9 cellular contexts compared by ENCODE assay signal in genomic region chr12:29148065-29148957, GRCh38. TPM values are rescaled to one million over a fixed set of nuclear protein-coding genes. Genes with fewer than 3 reads are reported as not detected.
A peak's percentile ranks its signal among the peaks of the same experiment; 100 is the strongest.
DNase-seq lines count a peak whose midpoint lies in the region; ATAC-seq lines count a peak whose summit lies in the region.
"Had no signal": no experiment of that assay in that cellular context is flagged by ENCODE, and none has a peak within 500 bp of the region (broad histone marks: within the 10 kb centered on the region; RNA-seq: fewer than 3 reads in every experiment).

No MANE protein-coding gene starts in this region.

- no peak overlapping the region for H3K27ac Mint-ChIP-seq in stimulated activated memory B cell treated with anti-CD40 and anti-IgM and Interleukin-4, amounts not matched to agents 10 μg/mL and 1 μg/mL and 100 μg/mL, for 72 hours

- H3K4me3 Mint-ChIP-seq in stimulated activated memory B cell treated with anti-CD40 and anti-IgM and Interleukin-4, amounts not matched to agents 10 μg/mL and 1 μg/mL and 100 μg/mL, for 72 hours, result peak overlapping the region; percentile 84

- peak overlapping the region; percentile 87 to 98 (median 94) for H3K4me2 ChIP-seq in BLaER1 treated with 17β-estradiol and CSF1 and Interleukin-3, amounts not matched to agents 10 nM and 100 nM

- DNase-seq in NCI-H2227 (lab: John Stamatoyannopoulos, UW; ENCODE audit: unreplicated experiment), result peak; percentile 22
- DNase-seq in caudate nucleus (lab: John Stamatoyannopoulos, UW), result peak in 20 of 61 donors; percentile 9 to 71 (median 44)
- peak; percentile 35 for DNase-seq in kidney glomerular epithelial cell (lab: John Stamatoyannopoulos, UW)
- DNase-seq in occipital lobe (lab: John Stamatoyannopoulos, UW), result no peak
- DNase-seq in ecto neural progenitor cell (ENCODE audit: low spot score), result no peak

- H3K4me1 Mint-ChIP-seq in stimulated activated memory B cell treated with anti-CD40 and anti-IgM and Interleukin-4, amounts not matched to agents 10 μg/mL and 1 μg/mL and 100 μg/mL, for 72 hours, result peaks cover 16% of the 10 kb centered on the region

- H3K36me3 ChIP-seq in BLaER1 treated with 17β-estradiol and CSF1 and Interleukin-3, amounts not matched to agents 10 nM and 100 nM, result no peaks in the 10 kb centered on the region

- no peaks in the 10 kb centered on the region for H3K36me3 Mint-ChIP-seq in stimulated activated memory B cell treated with anti-CD40 and anti-IgM and Interleukin-4, amounts not matched to agents 10 μg/mL and 1 μg/mL and 100 μg/mL, for 72 hours

- peaks cover 0 to 92% (median 0%) of the 10 kb centered on the region in 11 experiments; a peak in 6 of 22 replicates for H3K27me3 ChIP-seq in BLaER1 treated with 17β-estradiol and CSF1 and Interleukin-3, amounts not matched to agents 10 nM and 100 nM

- peaks cover 32 to 49% (median 46%) of the 10 kb centered on the region in 10 experiments for H3K4me1 ChIP-seq in BLaER1 treated with 17β-estradiol and CSF1 and Interleukin-3, amounts not matched to agents 10 nM and 100 nM

- peak; percentile 9 for ATAC-seq in GM18909 (IDR thresholded peaks at IDR 0.05; ENCODE audit: poor library complexity, unreplicated experiment)
- peak; percentile 21 for ATAC-seq in stimulated activated memory B cell treated with anti-CD40 and anti-IgM and Interleukin-4, amounts not matched to agents 10 μg/mL and 1 μg/mL and 100 μg/mL, for 72 hours

- H3K27me3 Mint-ChIP-seq in stimulated activated memory B cell treated with anti-CD40 and anti-IgM and Interleukin-4, amounts not matched to agents 10 μg/mL and 1 μg/mL and 100 μg/mL, for 72 hours, result peaks cover 43% of the 10 kb centered on the region

- peaks cover 2% of the 10 kb centered on the region for H3K9me3 Mint-ChIP-seq in stimulated activated memory B cell treated with anti-CD40 and anti-IgM and Interleukin-4, amounts not matched to agents 10 μg/mL and 1 μg/mL and 100 μg/mL, for 72 hours

- peak overlapping the region in 10 of 11 experiments; percentile 66 to 95 (median 90); a peak in 20 of 22 replicates for H3K27ac ChIP-seq in BLaER1 treated with 17β-estradiol and CSF1 and Interleukin-3, amounts not matched to agents 10 nM and 100 nM
- peak overlapping the region; percentile 80 for H3K27ac ChIP-seq in caudate nucleus (ENCODE audit: low read depth, low read length)

- H3K9ac ChIP-seq in BLaER1 treated with 17β-estradiol and CSF1 and Interleukin-3, amounts not matched to agents 10 nM and 100 nM, result peak overlapping the region; percentile 76 to 92 (median 90)

- 0 out of 22 replicates have a peak, but pooled peaks cover 0 to 4% (median 0%) of the 10 kb centered on the region in 11 experiments for H4K20me1 ChIP-seq in BLaER1 treated with 17β-estradiol and CSF1 and Interleukin-3, amounts not matched to agents 10 nM and 100 nM

- peak overlapping the region; percentile 68 to 85 (median 76) for H3K4me3 ChIP-seq in BLaER1 treated with 17β-estradiol and CSF1 and Interleukin-3, amounts not matched to agents 10 nM and 100 nM

- H3K9me3 ChIP-seq in BLaER1 treated with 17β-estradiol and CSF1 and Interleukin-3, amounts not matched to agents 10 nM and 100 nM (replicated peaks in 1 of 11), result peaks cover 13 to 27% (median 19%) of the 10 kb centered on the region in 11 experiments; a peak in 16 of 22 replicates

RNA-seq across cellular contexts. Expression of gene FAR2, which starts 0.8 kb away (rescaled TPM):
- 62.2 TPM for total RNA-seq in occipital lobe
- total RNA-seq: NCI-H460 had no signal

Comparison
In these comparisons a context has a peak if more than half of its experiments do, and no peak if none do; other contexts are left out.
1. DNase-seq: peak in NCI-H2227 (single experiment) and kidney glomerular epithelial cell (single experiment); none in occipital lobe (single experiment) and ecto neural progenitor cell (single experiment).